ENCODE assay signal across 1 cellular context in the genomic region with DNA sequence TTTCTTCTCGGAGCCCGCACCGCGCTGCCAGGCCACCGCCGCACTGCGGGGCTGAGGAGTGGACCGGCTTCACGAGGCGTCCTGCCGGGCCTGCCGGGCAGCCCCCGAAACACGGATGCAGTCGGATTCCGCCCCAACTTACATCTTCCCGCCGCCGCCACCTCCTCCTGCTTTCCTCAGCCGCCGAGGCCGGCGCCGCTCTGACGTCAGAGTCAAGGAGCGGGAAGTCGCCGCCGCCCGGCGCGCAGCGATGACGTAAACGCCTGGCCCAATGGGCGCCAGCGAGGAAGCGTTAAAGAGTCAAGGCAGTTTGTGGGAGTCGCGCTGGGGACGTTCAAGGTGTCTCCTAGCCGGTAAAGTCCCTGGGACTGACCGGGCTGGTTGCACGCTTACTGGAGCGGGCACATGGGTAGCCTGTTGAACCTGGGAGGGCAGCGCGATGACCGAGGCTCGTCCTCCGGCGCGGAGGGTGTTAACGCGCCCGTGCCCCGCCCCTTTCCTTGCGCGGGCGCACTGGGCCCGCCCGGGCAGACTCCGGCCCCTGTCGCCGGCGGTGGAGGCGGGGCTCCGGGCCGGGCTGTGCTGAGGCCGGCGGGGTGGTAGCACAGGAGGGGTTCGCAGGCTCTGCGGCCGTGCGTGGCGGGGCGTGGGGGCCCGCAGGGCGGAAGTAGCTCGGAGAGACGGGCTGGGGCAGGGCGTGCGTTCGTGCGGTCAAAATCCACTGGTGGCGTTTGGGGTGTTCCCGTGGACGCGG.
TF ChIP-seq lines count a peak whose summit lies in the region.

A gene with protein sequence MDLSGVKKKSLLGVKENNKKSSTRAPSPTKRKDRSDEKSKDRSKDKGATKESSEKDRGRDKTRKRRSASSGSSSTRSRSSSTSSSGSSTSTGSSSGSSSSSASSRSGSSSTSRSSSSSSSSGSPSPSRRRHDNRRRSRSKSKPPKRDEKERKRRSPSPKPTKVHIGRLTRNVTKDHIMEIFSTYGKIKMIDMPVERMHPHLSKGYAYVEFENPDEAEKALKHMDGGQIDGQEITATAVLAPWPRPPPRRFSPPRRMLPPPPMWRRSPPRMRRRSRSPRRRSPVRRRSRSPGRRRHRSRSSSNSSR (minus strand): TSS at position 214 of the 754 bp plus-strand sequence. CDS start 3,483 bp downstream, outside the sequence.

TF ChIP-seq in HEK293, 187 proteins besides CTCF, POLR2A, EP300 and RAD21 (continued from another document and continues in another):
- peak; percentile 82; the same call in 1 of the 2 replicates for TF ChIP-seq SCRT1 (tag by site-specific recombination; IDR thresholded peaks at IDR 0.05; ENCODE audit: borderline replicate concordance)
- TF ChIP-seq ZBTB21 (tag by site-specific recombination; IDR thresholded peaks at IDR 0.05), result peak; percentile 99
- TF ChIP-seq ZFP69B (tag by site-specific recombination; IDR thresholded peaks at IDR 0.05), result peak; percentile 94
- peak; percentile 45 for TF ChIP-seq ZNF623 (tag by site-specific recombination; IDR thresholded peaks at IDR 0.05)
- no peak for TF ChIP-seq ZNF624 (tag by site-specific recombination; IDR thresholded peaks at IDR 0.05)
- TF ChIP-seq ZBTB8A (tag by site-specific recombination; IDR thresholded peaks at IDR 0.05), result peak; percentile 100
- peak; percentile 43; the same call in 1 of the 2 replicates for TF ChIP-seq PRDM1 (tag by site-specific recombination; IDR thresholded peaks at IDR 0.05)
- TF ChIP-seq GLI4 (tag by site-specific recombination; IDR thresholded peaks at IDR 0.05), result peak; percentile 95
- 0 out of 2 replicates have a peak, but pooled peaks have one; percentile 38 for TF ChIP-seq ZNF707 (tag by site-specific recombination; IDR thresholded peaks at IDR 0.05)
- TF ChIP-seq, protein P1, sequence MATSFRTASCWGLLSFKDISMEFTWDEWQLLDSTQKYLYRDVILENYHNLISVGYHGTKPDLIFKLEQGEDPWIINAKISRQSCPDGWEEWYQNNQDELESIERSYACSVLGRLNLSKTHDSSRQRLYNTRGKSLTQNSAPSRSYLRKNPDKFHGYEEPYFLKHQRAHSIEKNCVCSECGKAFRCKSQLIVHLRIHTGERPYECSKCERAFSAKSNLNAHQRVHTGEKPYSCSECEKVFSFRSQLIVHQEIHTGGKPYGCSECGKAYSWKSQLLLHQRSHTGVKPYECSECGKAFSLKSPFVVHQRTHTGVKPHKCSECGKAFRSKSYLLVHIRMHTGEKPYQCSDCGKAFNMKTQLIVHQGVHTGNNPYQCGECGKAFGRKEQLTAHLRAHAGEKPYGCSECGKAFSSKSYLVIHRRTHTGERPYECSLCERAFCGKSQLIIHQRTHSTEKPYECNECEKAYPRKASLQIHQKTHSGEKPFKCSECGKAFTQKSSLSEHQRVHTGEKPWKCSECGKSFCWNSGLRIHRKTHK (tag by site-specific recombination; IDR thresholded peaks at IDR 0.05), result no peak
- TF ChIP-seq ZNF157 (tag by site-specific recombination; IDR thresholded peaks at IDR 0.05), result 0 out of 2 replicates have a peak, but pooled peaks have one; percentile 20
- TF ChIP-seq, protein P2, sequence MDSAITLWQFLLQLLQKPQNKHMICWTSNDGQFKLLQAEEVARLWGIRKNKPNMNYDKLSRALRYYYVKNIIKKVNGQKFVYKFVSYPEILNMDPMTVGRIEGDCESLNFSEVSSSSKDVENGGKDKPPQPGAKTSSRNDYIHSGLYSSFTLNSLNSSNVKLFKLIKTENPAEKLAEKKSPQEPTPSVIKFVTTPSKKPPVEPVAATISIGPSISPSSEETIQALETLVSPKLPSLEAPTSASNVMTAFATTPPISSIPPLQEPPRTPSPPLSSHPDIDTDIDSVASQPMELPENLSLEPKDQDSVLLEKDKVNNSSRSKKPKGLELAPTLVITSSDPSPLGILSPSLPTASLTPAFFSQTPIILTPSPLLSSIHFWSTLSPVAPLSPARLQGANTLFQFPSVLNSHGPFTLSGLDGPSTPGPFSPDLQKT (IDR thresholded peaks at IDR 0.05; ENCODE audit: borderline replicate concordance, low read depth, low read length), result no peak
- TF ChIP-seq ZNF416 (tag by site-specific recombination; IDR thresholded peaks at IDR 0.05), result no peak
- TF ChIP-seq GFI1B (tag by site-specific recombination; IDR thresholded peaks at IDR 0.05), result no peak
- TF ChIP-seq ZNF433 (tag by site-specific recombination; IDR thresholded peaks at IDR 0.05; ENCODE audit: low read depth), result no peak
- TF ChIP-seq ZNF610 (tag by site-specific recombination; IDR thresholded peaks at IDR 0.05; ENCODE audit: borderline replicate concordance), result peak; percentile 88
- TF ChIP-seq ZNF664 (tag by site-specific recombination; IDR thresholded peaks at IDR 0.05), result 0 out of 2 replicates have a peak, but pooled peaks have one; percentile 14
- peak; percentile 35 for TF ChIP-seq ZIC2 (tag by site-specific recombination; IDR thresholded peaks at IDR 0.05)
- TF ChIP-seq, protein P3, sequence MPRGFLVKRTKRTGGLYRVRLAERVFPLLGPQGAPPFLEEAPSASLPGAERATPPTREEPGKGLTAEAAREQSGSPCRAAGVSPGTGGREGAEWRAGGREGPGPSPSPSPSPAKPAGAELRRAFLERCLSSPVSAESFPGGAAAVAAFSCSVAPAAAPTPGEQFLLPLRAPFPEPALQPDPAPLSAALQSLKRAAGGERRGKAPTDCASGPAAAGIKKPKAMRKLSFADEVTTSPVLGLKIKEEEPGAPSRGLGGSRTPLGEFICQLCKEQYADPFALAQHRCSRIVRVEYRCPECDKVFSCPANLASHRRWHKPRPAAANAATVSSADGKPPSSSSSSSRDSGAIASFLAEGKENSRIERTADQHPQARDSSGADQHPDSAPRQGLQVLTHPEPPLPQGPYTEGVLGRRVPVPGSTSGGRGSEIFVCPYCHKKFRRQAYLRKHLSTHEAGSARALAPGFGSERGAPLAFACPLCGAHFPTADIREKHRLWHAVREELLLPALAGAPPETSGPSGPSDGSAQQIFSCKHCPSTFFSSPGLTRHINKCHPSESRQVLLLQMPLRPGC (tag by site-specific recombination; IDR thresholded peaks at IDR 0.05), result peak; percentile 95
- TF ChIP-seq ZSCAN23 (tag by site-specific recombination; IDR thresholded peaks at IDR 0.05), result peak; percentile 88; the same call in 1 of the 2 replicates
- no peak for TF ChIP-seq ZNF701 (tag by site-specific recombination; IDR thresholded peaks at IDR 0.05)
- peak; percentile 97 for TF ChIP-seq SP3 (tag by site-specific recombination; IDR thresholded peaks at IDR 0.05)
- TF ChIP-seq ZNF776 (tag by site-specific recombination; IDR thresholded peaks at IDR 0.05; ENCODE audit: borderline replicate concordance), result no peak
- peak; percentile 64; the same call in 1 of the 2 replicates for TF ChIP-seq MYNN (tag by site-specific recombination; IDR thresholded peaks at IDR 0.05; ENCODE audit: borderline replicate concordance)
- TF ChIP-seq, protein P4, sequence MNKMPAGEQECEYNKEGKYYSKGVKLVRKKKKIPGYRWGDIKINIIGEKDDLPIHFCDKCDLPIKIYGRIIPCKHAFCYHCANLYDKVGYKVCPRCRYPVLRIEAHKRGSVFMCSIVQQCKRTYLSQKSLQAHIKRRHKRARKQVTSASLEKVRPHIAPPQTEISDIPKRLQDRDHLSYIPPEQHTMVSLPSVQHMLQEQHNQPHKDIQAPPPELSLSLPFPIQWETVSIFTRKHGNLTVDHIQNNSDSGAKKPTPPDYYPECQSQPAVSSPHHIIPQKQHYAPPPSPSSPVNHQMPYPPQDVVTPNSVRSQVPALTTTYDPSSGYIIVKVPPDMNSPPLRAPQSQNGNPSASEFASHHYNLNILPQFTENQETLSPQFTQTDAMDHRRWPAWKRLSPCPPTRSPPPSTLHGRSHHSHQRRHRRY (tag by site-specific recombination; IDR thresholded peaks at IDR 0.05), result peak; percentile 89
- peak; percentile 92 for TF ChIP-seq ZFP37 (tag by site-specific recombination; IDR thresholded peaks at IDR 0.05)
- TF ChIP-seq ZXDB (tag by site-specific recombination; IDR thresholded peaks at IDR 0.05), result peak; percentile 98
- no peak for TF ChIP-seq ZNF549 (tag by site-specific recombination; IDR thresholded peaks at IDR 0.05)
- peak; percentile 95 for TF ChIP-seq ZNF2 (tag by site-specific recombination; IDR thresholded peaks at IDR 0.05)
- TF ChIP-seq, protein P5, sequence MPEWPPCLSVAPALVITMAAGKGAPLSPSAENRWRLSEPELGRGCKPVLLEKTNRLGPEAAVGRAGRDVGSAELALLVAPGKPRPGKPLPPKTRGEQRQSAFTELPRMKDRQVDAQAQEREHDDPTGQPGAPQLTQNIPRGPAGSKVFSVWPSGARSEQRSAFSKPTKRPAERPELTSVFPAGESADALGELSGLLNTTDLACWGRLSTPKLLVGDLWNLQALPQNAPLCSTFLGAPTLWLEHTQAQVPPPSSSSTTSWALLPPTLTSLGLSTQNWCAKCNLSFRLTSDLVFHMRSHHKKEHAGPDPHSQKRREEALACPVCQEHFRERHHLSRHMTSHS (tag by site-specific recombination; IDR thresholded peaks at IDR 0.05), result 0 out of 2 replicates have a peak, but pooled peaks have one; percentile 42
- TF ChIP-seq, protein P6, sequence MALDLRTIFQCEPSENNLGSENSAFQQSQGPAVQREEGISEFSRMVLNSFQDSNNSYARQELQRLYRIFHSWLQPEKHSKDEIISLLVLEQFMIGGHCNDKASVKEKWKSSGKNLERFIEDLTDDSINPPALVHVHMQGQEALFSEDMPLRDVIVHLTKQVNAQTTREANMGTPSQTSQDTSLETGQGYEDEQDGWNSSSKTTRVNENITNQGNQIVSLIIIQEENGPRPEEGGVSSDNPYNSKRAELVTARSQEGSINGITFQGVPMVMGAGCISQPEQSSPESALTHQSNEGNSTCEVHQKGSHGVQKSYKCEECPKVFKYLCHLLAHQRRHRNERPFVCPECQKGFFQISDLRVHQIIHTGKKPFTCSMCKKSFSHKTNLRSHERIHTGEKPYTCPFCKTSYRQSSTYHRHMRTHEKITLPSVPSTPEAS (tag by site-specific recombination; IDR thresholded peaks at IDR 0.05), result peak; percentile 73
- peak; percentile 96 for TF ChIP-seq KLF10 (tag by site-specific recombination; IDR thresholded peaks at IDR 0.05)
- TF ChIP-seq ZNF501 (tag by site-specific recombination; IDR thresholded peaks at IDR 0.05), result peak; percentile 96
- peak; percentile 76; the same call in 1 of the 2 replicates for TF ChIP-seq ZBTB17 (tag by site-specific recombination; IDR thresholded peaks at IDR 0.05)
- TF ChIP-seq, protein P7, sequence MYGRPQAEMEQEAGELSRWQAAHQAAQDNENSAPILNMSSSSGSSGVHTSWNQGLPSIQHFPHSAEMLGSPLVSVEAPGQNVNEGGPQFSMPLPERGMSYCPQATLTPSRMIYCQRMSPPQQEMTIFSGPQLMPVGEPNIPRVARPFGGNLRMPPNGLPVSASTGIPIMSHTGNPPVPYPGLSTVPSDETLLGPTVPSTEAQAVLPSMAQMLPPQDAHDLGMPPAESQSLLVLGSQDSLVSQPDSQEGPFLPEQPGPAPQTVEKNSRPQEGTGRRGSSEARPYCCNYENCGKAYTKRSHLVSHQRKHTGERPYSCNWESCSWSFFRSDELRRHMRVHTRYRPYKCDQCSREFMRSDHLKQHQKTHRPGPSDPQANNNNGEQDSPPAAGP (tag by site-specific recombination; IDR thresholded peaks at IDR 0.05), result peak; percentile 98
- TF ChIP-seq ZNF175 (tag by site-specific recombination; IDR thresholded peaks at IDR 0.05), result no peak
- TF ChIP-seq KLF16 (tag by site-specific recombination; IDR thresholded peaks at IDR 0.05), result peak; percentile 99
- peak; percentile 74 for TF ChIP-seq ZNF239 (tag by site-specific recombination; IDR thresholded peaks at IDR 0.05)
- TF ChIP-seq, protein P8, sequence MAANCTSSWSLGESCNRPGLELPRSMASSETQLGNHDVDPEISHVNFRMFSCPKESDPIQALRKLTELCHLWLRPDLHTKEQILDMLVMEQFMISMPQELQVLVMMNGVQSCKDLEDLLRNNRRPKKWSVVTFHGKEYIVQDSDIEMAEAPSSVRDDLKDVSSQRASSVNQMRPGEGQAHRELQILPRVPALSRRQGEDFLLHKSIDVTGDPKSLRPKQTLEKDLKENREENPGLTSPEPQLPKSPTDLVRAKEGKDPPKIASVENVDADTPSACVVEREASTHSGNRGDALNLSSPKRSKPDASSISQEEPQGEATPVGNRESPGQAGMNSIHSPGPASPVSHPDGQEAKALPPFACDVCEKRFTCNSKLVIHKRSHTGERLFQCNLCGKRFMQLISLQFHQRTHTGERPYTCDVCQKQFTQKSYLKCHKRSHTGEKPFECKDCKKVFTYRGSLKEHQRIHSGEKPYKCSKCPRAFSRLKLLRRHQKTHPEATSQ (tag by site-specific recombination; IDR thresholded peaks at IDR 0.05), result 0 out of 2 replicates have a peak, but pooled peaks have one; percentile 94
- TF ChIP-seq ZNF169 (tag by site-specific recombination; IDR thresholded peaks at IDR 0.05), result 0 out of 2 replicates have a peak, but pooled peaks have one; percentile 34
- TF ChIP-seq ZNF202 (tag by site-specific recombination; IDR thresholded peaks at IDR 0.05; ENCODE audit: borderline replicate concordance), result no peak
- peak; percentile 62; the same call in 1 of the 2 replicates for TF ChIP-seq IKZF3 (tag by site-specific recombination; IDR thresholded peaks at IDR 0.05)
- 0 out of 2 replicates have a peak, but pooled peaks have one; percentile 55 for TF ChIP-seq ZNF266 (tag by site-specific recombination; IDR thresholded peaks at IDR 0.05; ENCODE audit: low read depth)
- TF ChIP-seq ZNF785 (tag by site-specific recombination; IDR thresholded peaks at IDR 0.05), result peak; percentile 87
- TF ChIP-seq, protein P9, sequence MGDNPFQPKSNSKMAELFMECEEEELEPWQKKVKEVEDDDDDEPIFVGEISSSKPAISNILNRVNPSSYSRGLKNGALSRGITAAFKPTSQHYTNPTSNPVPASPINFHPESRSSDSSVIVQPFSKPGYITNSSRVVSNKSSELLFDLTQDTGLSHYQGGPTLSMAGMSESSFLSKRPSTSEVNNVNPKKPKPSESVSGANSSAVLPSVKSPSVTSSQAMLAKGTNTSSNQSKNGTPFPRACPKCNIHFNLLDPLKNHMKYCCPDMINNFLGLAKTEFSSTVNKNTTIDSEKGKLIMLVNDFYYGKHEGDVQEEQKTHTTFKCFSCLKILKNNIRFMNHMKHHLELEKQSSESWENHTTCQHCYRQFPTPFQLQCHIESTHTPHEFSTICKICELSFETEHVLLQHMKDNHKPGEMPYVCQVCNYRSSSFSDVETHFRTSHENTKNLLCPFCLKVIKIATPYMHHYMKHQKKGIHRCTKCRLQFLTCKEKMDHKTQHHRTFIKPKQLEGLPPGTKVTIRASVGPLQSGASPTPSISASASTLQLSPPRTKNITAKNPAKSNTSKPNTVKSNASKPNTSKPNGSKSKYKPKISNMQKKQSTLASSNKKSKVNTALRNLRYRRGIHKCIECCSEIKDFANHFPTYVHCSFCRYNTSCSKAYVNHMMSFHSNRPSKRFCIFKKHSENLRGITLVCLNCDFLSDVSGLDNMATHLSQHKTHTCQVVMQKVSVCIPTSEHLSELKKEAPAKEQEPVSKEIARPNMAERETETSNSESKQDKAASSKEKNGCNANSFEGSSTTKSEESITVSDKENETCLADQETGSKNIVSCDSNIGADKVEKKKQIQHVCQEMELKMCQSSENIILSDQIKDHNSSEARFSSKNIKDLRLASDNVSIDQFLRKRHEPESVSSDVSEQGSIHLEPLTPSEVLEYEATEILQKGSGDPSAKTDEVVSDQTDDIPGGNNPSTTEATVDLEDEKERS (tag by site-specific recombination; IDR thresholded peaks at IDR 0.05), result no peak
- TF ChIP-seq, protein P10, sequence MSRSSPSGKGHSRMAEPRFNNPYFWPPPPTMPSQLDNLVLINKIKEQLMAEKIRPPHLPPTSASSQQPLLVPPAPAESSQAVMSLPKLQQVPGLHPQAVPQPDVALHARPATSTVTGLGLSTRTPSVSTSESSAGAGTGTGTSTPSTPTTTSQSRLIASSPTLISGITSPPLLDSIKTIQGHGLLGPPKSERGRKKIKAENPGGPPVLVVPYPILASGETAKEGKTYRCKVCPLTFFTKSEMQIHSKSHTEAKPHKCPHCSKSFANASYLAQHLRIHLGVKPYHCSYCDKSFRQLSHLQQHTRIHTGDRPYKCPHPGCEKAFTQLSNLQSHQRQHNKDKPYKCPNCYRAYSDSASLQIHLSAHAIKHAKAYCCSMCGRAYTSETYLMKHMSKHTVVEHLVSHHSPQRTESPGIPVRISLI (tag by site-specific recombination; IDR thresholded peaks at IDR 0.05), result no peak
